8 cellular contexts compared by ENCODE assay signal in the genomic region with DNA sequence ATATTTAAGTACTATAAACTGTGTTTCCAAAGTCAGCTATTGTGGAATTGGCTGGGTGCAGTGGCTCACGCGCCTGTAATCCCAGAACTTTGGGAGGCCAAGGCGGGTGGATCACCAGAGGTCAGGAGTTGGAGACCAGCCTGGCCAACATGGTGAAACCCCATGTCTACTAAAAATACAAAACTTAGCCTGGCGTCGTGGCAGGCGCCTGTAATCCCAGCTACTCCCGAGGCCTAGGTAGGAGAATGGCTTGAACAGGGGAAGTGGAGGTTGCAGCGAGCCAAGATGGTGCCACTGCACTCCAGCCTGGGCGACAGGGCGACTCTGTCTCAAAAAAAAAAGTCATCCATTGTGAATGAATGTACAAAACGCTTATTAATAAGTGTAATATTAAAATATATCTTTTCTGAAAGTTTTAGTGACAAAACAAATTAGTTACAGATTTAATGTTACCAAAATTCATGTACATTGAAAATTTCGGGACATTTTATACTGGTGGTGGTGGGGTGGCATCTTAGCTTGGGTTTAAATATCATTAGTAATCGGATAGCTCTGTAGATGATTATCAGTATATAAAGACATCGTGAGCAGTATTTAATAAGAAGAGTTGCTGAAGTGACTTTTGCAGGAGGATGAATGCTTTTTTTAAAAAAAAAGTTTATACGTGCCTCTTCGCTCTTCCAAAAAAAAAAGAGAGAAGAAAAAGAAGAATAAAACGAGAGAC. TPM values are rescaled to one million over a fixed set of nuclear protein-coding genes. Genes with fewer than 3 reads are reported as not detected.
DNase-seq lines count a peak whose midpoint lies in the region; ATAC-seq and TF ChIP-seq lines count a peak whose summit lies in the region.

No MANE protein-coding gene starts in this region.

- TF ChIP-seq POLR2A in IMR-90 (IDR thresholded peaks at IDR 0.05; ENCODE audit: low read depth, low read length), result no peak

- H2AK9ac ChIP-seq in IMR-90 (replicated peaks; ENCODE audit: low read depth, low read length, poor library complexity), result no peak overlapping the region

- H3K4ac ChIP-seq in IMR-90 (ENCODE audit: low read depth, low read length), result no peak overlapping the region

- H2BK120ac ChIP-seq in IMR-90 (ENCODE audit: low read depth, low read length), result no peak overlapping the region

- H3K56ac ChIP-seq in IMR-90 (ENCODE audit: extremely low read depth, insufficient read depth, low read length), result peak overlapping the region; percentile 66; the same call in 1 of the 2 replicates

- H3K27ac ChIP-seq in BLaER1 (peak overlapping the region; percentile 98), IMR-90 (ENCODE audit: insufficient read depth, low read length) (peak overlapping the region; percentile 18; the same call in 1 of the 2 replicates)

- intact Hi-C loops in IMR-90 (cut with micrococcal nuclease), result loop anchor here (2.0 to 10.0 kb wide), 3 partner anchors 132 to 190 kb away; a partner anchor contains a TSS

- H3K9me3 ChIP-seq in BLaER1 (no peaks in the 10 kb centered on the region), IMR-90 (ENCODE audit: control insufficient read depth, insufficient read depth, low read length) (no peaks in the 10 kb centered on the region)

- dilution Hi-C loops in IMR-90 (cut with HindIII; ENCODE audit: low sequenced_read_pairs, unreplicated experiment), result no loop called here

- CTCF ChIA-PET in IMR-90 (lab: Yijun Ruan, JAX), result no interaction called here

- ATAC-seq in GM19455 (IDR thresholded peaks at IDR 0.05; ENCODE audit: unreplicated experiment) (peak; percentile 13), IMR-90 (ENCODE audit: low read depth) (no peak)
- no peak for ATAC-seq in central memory CD8-positive, alpha-beta T cell (replicated peaks; ENCODE audit: extremely low read depth, poor library complexity, severe bottlenecking)
- no peak for ATAC-seq in natural killer cell treated with Interleukin-12 subunit alpha and Interleukin-12 subunit beta and Interleukin-15 and Interleukin-18, amount 100 ng/mL, for 72 hours

- TF ChIP-seq CTCF in IMR-90 (conservative IDR thresholded peaks at IDR 0.05; ENCODE audit: low read depth, low read length), result no peak

- H3K4me1 Mint-ChIP-seq in central memory CD8-positive, alpha-beta T cell, result peaks cover 31% of the 10 kb centered on the region
- peaks cover 32 to 46% of the 10 kb centered on the region in 2 donors for H3K4me1 Mint-ChIP-seq in natural killer cell treated with Interleukin-12 subunit alpha and Interleukin-12 subunit beta and Interleukin-15 and Interleukin-18, amount 100 ng/mL, for 72 hours (ENCODE audit: low read depth in 2 of 2)

- H3K27me3 ChIP-seq in BLaER1 (no peaks in the 10 kb centered on the region), IMR-90 (ENCODE audit: control insufficient read depth, insufficient read depth, low read length) (no peaks in the 10 kb centered on the region)

- H3K23ac ChIP-seq in IMR-90 (ENCODE audit: low read depth, low read length), result no peak overlapping the region

- H2AK5ac ChIP-seq in IMR-90 (ENCODE audit: low read depth, low read length), result peak overlapping the region; percentile 48; the same call in 1 of the 2 replicates

- no peak overlapping the region for H3K18ac ChIP-seq in IMR-90 (ENCODE audit: low read depth, low read length)

- peak overlapping the region; percentile 59 for H3K14ac ChIP-seq in IMR-90 (replicated peaks; ENCODE audit: low read depth, low read length)

- H3K36me3 Mint-ChIP-seq in central memory CD8-positive, alpha-beta T cell (ENCODE audit: insufficient read depth), result peaks cover 39% of the 10 kb centered on the region
- peaks cover 19% of the 10 kb centered on the region for H3K36me3 Mint-ChIP-seq in natural killer cell treated with Interleukin-12 subunit alpha and Interleukin-12 subunit beta and Interleukin-15 and Interleukin-18, amount 100 ng/mL, for 72 hours

- peaks cover 4% of the 10 kb centered on the region; the same call in 1 of the 2 replicates for H3K9me1 ChIP-seq in IMR-90 (ENCODE audit: insufficient read depth, low read length)

- H2BK5ac ChIP-seq in IMR-90 (ENCODE audit: low read depth, low read length, poor library complexity, severe bottlenecking), result peak overlapping the region; percentile 73

- H3K27me3 Mint-ChIP-seq in central memory CD8-positive, alpha-beta T cell, result no peaks in the 10 kb centered on the region
- H3K27me3 Mint-ChIP-seq in natural killer cell treated with Interleukin-12 subunit alpha and Interleukin-12 subunit beta and Interleukin-15 and Interleukin-18, amount 100 ng/mL, for 72 hours, result no peaks in the 10 kb centered on the region

- H4K20me1 ChIP-seq in BLaER1 (peaks cover 57% of the 10 kb centered on the region), IMR-90 (ENCODE audit: insufficient read depth, low read length) (peaks cover 33% of the 10 kb centered on the region)

- H3K79me1 ChIP-seq in IMR-90 (ENCODE audit: low read depth in 1 of 2, low read length in 2 of 2), result peaks cover 13 to 50% of the 10 kb centered on the region in 2 experiments

- H3K9ac ChIP-seq in BLaER1 (peak overlapping the region; percentile 98), IMR-90 (ENCODE audit: low read depth, low read length) (peak overlapping the region; percentile 42; the same call in 1 of the 2 replicates)

- peak overlapping the region; percentile 87 for H3K4me3 Mint-ChIP-seq in central memory CD8-positive, alpha-beta T cell
- peak overlapping the region; percentile 88 for H3K4me3 Mint-ChIP-seq in natural killer cell treated with Interleukin-12 subunit alpha and Interleukin-12 subunit beta and Interleukin-15 and Interleukin-18, amount 100 ng/mL, for 72 hours

- H4K8ac ChIP-seq in IMR-90 (ENCODE audit: low read depth in 2 of 2, low read length in 2 of 2), result peak overlapping the region; percentile 18 to 75

- POLR2A ChIA-PET in IMR-90 (lab: Charles Lee; ENCODE audit: unreplicated experiment), result no interaction called here

- no peak for DNase-seq in IMR-90
- DNase-seq in central memory CD8-positive, alpha-beta T cell (ENCODE audit: low spot score in 2 of 2), result no peak
- no peak for DNase-seq in natural killer cell treated with Interleukin-12 subunit alpha and Interleukin-12 subunit beta and Interleukin-15 and Interleukin-18, amount 100 ng/mL, for 72 hours (ENCODE audit: low spot score)
- DNase-seq in COR-L47 (lab: John Stamatoyannopoulos, UW), result no peak
- no peak for DNase-seq in SKM-1 (lab: John Stamatoyannopoulos, UW; ENCODE audit: unreplicated experiment)
- DNase-seq in epidermal melanocyte (ENCODE audit: insufficient read length, low spot score), result no peak

- H2BK15ac ChIP-seq in IMR-90 (ENCODE audit: low read depth, low read length), result no peak overlapping the region

- peak overlapping the region; percentile 34; the same call in 1 of the 2 replicates for H4K91ac ChIP-seq in IMR-90 (ENCODE audit: insufficient read depth, low read depth, low read length)

- peak overlapping the region; percentile 97 for H2AFZ ChIP-seq in IMR-90 (replicated peaks; ENCODE audit: low read length, poor library complexity)

- no peak for TF ChIP-seq RAD21 in IMR-90 (IDR thresholded peaks at IDR 0.05; ENCODE audit: low read length)

- in situ Hi-C loops in IMR-90 (cut with MboI; ENCODE audit: low sequenced_read_pairs), result no loop called here

- no peak overlapping the region for H4K5ac ChIP-seq in IMR-90 (ENCODE audit: low read depth, low read length)

- WGBS in IMR-90 (ENCODE audit: extremely low coverage in 2 of 2, insufficient read length in 1 of 2), 2 experiments, result 0% methylated on average over 1 of the region's 17 CpGs; no CpG with 5 or more reads in 1 of the 2 experiments

- H3K4me1 ChIP-seq in BLaER1 (peaks cover 30% of the 10 kb centered on the region), IMR-90 (ENCODE audit: control insufficient read depth, insufficient read depth, low read length) (peaks cover 2% of the 10 kb centered on the region; the same call in 1 of the 2 replicates)

- H3K36me3 ChIP-seq in BLaER1, result peaks cover 47% of the 10 kb centered on the region
- H3K36me3 ChIP-seq in IMR-90 (ENCODE audit: control insufficient read depth, insufficient read depth, low read length), result peaks cover 14% of the 10 kb centered on the region

- H2BK20ac ChIP-seq in IMR-90 (ENCODE audit: low read depth, low read length), result no peak overlapping the region

- peak overlapping the region; percentile 74 for H3K4me2 ChIP-seq in BLaER1
- peak overlapping the region; percentile 68 for H3K4me2 ChIP-seq in IMR-90 (ENCODE audit: low read depth, low read length)

- H3K27ac Mint-ChIP-seq in central memory CD8-positive, alpha-beta T cell (ENCODE audit: low read depth), result peak overlapping the region; percentile 98
- peak overlapping the region; percentile 90 to 97 for H3K27ac Mint-ChIP-seq in natural killer cell treated with Interleukin-12 subunit alpha and Interleukin-12 subunit beta and Interleukin-15 and Interleukin-18, amount 100 ng/mL, for 72 hours

- no TSS peak for BruUV-seq in IMR-90 (replicated peaks; lab: Mats Ljungman, UMichigan)

- H3K4me3 ChIP-seq in BLaER1, result peak overlapping the region; percentile 82
- H3K4me3 ChIP-seq in IMR-90 (ENCODE audit: insufficient read depth, low read depth, low read length), result peak overlapping the region; percentile 97

- no peaks in the 10 kb centered on the region for H3K9me3 Mint-ChIP-seq in central memory CD8-positive, alpha-beta T cell
- no peaks in the 10 kb centered on the region for H3K9me3 Mint-ChIP-seq in natural killer cell treated with Interleukin-12 subunit alpha and Interleukin-12 subunit beta and Interleukin-15 and Interleukin-18, amount 100 ng/mL, for 72 hours

TF ChIP-seq in IMR-90, 13 proteins besides CTCF, POLR2A, EP300 and RAD21 (continues in another document):
- TF ChIP-seq CEBPB (IDR thresholded peaks at IDR 0.05; ENCODE audit: low read depth, low read length) (no peak), FOS (IDR thresholded peaks at IDR 0.05; ENCODE audit: low read depth, low read length) (no peak)
- TF ChIP-seq, protein P1, sequence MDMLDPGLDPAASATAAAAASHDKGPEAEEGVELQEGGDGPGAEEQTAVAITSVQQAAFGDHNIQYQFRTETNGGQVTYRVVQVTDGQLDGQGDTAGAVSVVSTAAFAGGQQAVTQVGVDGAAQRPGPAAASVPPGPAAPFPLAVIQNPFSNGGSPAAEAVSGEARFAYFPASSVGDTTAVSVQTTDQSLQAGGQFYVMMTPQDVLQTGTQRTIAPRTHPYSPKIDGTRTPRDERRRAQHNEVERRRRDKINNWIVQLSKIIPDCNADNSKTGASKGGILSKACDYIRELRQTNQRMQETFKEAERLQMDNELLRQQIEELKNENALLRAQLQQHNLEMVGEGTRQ (IDR thresholded peaks at IDR 0.05; ENCODE audit: low read depth, low read length), result no peak

RNA-seq across cellular contexts. Expression of a gene that starts 0.5 kb away (rescaled TPM):
- 94.5 and 116 TPM in 2 replicates for total RNA-seq in IMR-90 (2012; rRNA removed)
- 141 and 149 TPM in 2 replicates for polyA plus RNA-seq in IMR-90 (2012; rRNA removed)
- 59.7 and 69.7 TPM in 2 replicates for polyA plus RNA-seq in IMR-90 (2012; cell fraction: cytosol; rRNA removed)
- 618 and 1,051 TPM in 2 replicates for polyA plus RNA-seq in IMR-90 (2012; cell fraction: nucleus; rRNA removed; ENCODE audit: low replicate concordance)
- 100 to 1,000 TPM; 165 to 218 TPM for total RNA-seq in natural killer cell treated with Interleukin-12 subunit alpha and Interleukin-12 subunit beta and Interleukin-15 and Interleukin-18, amount 100 ng/mL, for 72 hours

RNA-seq across cellular contexts. Expression of a gene that starts 15.3 kb away (rescaled TPM):
- total RNA-seq in IMR-90 (2012; rRNA removed), result 17.4 and 28.1 TPM in 2 replicates
- polyA plus RNA-seq in IMR-90 (2012; rRNA removed), result 8.5 and 11.1 TPM in 2 replicates
- 1.5 and 3.0 TPM in 2 replicates for polyA plus RNA-seq in IMR-90 (2012; cell fraction: cytosol; rRNA removed)
- polyA plus RNA-seq in IMR-90 (2012; cell fraction: nucleus; rRNA removed; ENCODE audit: low replicate concordance), result 1.0 and 5.1 TPM in 2 replicates
- 10 to 100 TPM; 18.2 to 20.4 TPM for total RNA-seq in natural killer cell treated with Interleukin-12 subunit alpha and Interleukin-12 subunit beta and Interleukin-15 and Interleukin-18, amount 100 ng/mL, for 72 hours
